ENCODE assay signal across 32 cellular contexts in the genomic region with DNA sequence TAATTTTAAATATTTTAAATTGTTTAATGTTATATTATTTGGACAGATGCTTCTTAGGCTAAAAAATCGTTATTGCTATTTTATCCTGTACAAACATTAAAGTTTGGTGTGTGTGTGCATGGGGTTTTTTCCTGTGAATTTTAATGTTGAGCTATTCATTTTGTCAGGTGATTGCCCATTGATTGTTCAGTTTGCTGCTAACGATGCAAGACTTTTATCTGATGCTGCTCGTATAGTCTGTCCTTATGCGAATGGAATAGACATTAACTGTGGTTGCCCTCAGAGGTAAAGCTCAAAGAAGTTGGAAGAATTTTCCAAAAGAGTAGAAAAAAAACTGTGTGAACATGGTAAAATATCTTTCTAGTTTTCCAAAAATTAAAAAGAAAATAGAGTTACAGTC.
"Had no signal": no experiment of that assay in that cellular context is flagged by ENCODE, and none has a peak within 500 bp of the region (broad histone marks: within the 10 kb centered on the region; RNA-seq: fewer than 3 reads in every experiment).

No MANE protein-coding gene starts in this region.

- H3K9me3 ChIP-seq: adrenal gland, ascending aorta, body of pancreas, breast epithelium had no signal

- H3K27me3 ChIP-seq: adrenal gland, ascending aorta, body of pancreas, brain microvascular endothelial cell, breast epithelium, cardiac muscle cell had no signal

- H3K4me1 ChIP-seq: adrenal gland, ascending aorta, body of pancreas, breast epithelium had no signal

- H3K36me3 ChIP-seq: adrenal gland had no signal

- H3K27ac ChIP-seq: adrenal gland, ascending aorta, body of pancreas, brain microvascular endothelial cell, breast epithelium, cardiac muscle cell had no signal

- DNase-seq: activated effector memory CD4-positive, alpha-beta T cell treated with anti-CD3 and anti-CD28 coated beads, Interleukin-2, amount 50 U/mL, for 16 hours; activated effector memory CD4-positive, alpha-beta T cell treated with Interleukin-2 at 50 U/mL for 16 hours; activated gamma-delta T cell; activated gamma-delta T cell treated with Interleukin-2 at 50 U/mL for 16 hours; activated naive CD4-positive, alpha-beta T cell; activated naive CD4-positive, alpha-beta T cell treated with anti-CD3 and anti-CD28 coated beads for 36 hours; activated naive CD4-positive, alpha-beta T cell treated with anti-CD3 and anti-CD28 coated beads, Interleukin-2, amount 10 ng/mL, durations not matched to agents 7 days and 5 days; activated naive CD4-positive, alpha-beta T cell treated with anti-CD3 and anti-CD28 coated beads, Interleukin-2, amount 50 U/mL, for 16 hours; activated naive CD4-positive, alpha-beta T cell treated with Interleukin-2 at 50 U/mL for 16 hours; activated naive CD8-positive, alpha-beta T cell treated with anti-CD3 and anti-CD28 coated beads for 36 hours; activated naive CD8-positive, alpha-beta T cell treated with anti-CD3 and anti-CD28 coated beads, Interleukin-2, amount 10 ng/mL, durations not matched to agents 7 days and 5 days; activated naive CD8-positive, alpha-beta T cell treated with anti-CD3 and anti-CD28 coated beads, Interleukin-2, amount 50 U/mL, for 24 hours; activated T-cell treated with anti-CD3 and anti-CD28 coated beads, Interleukin-2, amount 50 U/mL, for 1 hour; activated T-cell treated with anti-CD3 and anti-CD28 coated beads, Interleukin-2, amount 50 U/mL, for 24 hours; activated T-cell treated with anti-CD3 and anti-CD28 coated beads, Interleukin-2, amount 50 U/mL, for 4 hours; activated T-cell treated with anti-CD3 and anti-CD28 coated beads, Interleukin-2, amount 50 U/mL, for 48 hours; activated T-cell treated with anti-CD3 and anti-CD28 coated beads, Interleukin-2, amount 50 U/mL, for 72 hours; adrenal gland; amniotic stem cell; amygdala; anterior cingulate cortex; aorta; body of pancreas; brain microvascular endothelial cell; caudate nucleus; central memory CD4-positive, alpha-beta T cell; cerebellar nuclear complex had no signal

- FAIRE-seq: astrocyte, bronchial epithelial cell had no signal

- H3K4me3 ChIP-seq: adrenal gland, ascending aorta, body of pancreas, breast epithelium, cardiac muscle cell had no signal
